ENCODE assay signal across 1 cellular context in the genomic region with DNA sequence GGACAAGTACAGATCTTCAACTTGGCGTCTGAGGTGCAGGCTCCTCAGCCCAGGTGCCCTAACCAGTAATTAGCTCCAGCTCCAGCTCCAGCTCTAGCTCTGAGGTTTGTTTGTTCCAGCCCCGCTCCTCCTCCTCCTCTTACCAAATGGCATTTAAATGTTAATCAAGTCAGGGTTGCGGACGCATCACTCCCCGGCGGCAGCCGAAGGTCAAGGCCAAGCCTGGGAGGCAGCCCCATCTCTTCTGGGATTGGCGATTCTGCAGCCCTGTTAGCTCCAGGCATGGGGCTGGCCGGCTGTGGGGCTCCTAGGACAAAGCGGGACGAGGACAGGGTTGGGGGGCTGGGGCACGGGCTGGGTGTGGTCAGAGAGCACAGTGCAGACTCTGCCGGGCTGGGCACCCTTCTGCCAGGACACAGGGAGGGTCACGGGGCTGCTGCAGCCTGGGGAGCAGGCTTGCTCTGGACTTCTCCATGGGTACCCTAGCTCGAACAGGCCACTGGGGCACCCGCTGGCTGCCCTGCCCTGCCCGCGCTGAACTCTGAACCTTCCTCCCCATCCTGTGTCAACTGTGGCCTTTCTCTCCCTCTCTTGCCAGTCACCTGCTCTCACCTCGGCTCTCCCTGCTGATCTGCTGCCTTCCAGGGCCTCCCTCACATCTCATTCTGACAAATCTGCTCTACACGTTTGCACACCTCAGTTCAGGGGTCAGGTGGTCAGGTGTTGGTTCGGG.
TF ChIP-seq lines count a peak whose summit lies in the region.

No MANE protein-coding gene starts in this region.

TF ChIP-seq in HepG2, 621 proteins besides CTCF, POLR2A, EP300 and RAD21 (continued from another document):
- 0 out of 2 replicates have a peak, but pooled peaks have one; percentile 32 for TF ChIP-seq ZNF574 (CRISPR knock-in tag; IDR thresholded peaks at IDR 0.05)
- TF ChIP-seq, protein P1, sequence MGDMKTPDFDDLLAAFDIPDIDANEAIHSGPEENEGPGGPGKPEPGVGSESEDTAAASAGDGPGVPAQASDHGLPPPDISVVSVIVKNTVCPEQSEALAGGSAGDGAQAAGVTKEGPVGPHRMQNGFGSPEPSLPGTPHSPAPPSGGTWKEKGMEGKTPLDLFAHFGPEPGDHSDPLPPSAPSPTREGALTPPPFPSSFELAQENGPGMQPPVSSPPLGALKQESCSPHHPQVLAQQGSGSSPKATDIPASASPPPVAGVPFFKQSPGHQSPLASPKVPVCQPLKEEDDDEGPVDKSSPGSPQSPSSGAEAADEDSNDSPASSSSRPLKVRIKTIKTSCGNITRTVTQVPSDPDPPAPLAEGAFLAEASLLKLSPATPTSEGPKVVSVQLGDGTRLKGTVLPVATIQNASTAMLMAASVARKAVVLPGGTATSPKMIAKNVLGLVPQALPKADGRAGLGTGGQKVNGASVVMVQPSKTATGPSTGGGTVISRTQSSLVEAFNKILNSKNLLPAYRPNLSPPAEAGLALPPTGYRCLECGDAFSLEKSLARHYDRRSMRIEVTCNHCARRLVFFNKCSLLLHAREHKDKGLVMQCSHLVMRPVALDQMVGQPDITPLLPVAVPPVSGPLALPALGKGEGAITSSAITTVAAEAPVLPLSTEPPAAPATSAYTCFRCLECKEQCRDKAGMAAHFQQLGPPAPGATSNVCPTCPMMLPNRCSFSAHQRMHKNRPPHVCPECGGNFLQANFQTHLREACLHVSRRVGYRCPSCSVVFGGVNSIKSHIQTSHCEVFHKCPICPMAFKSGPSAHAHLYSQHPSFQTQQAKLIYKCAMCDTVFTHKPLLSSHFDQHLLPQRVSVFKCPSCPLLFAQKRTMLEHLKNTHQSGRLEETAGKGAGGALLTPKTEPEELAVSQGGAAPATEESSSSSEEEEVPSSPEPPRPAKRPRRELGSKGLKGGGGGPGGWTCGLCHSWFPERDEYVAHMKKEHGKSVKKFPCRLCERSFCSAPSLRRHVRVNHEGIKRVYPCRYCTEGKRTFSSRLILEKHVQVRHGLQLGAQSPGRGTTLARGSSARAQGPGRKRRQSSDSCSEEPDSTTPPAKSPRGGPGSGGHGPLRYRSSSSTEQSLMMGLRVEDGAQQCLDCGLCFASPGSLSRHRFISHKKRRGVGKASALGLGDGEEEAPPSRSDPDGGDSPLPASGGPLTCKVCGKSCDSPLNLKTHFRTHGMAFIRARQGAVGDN (CRISPR knock-in tag; IDR thresholded peaks at IDR 0.05): peak; percentile 22; the same call in 1 of the 2 replicates
